In genomic region chr5:163874902-163875301, GRCh38 we compare ENCODE assay signal across 8 cellular contexts.
DNase-seq lines count a peak whose midpoint lies in the region; TF ChIP-seq lines count a peak whose summit lies in the region.
"Not testable (repeated sequence)": the region's sequence is repeated elsewhere in the genome, so short reads cannot be mapped to it uniquely, and the experiment has no call there.

No MANE protein-coding gene starts in this region.

- not testable (repeated sequence) for H3K4me3 ChIP-seq in brain microvascular endothelial cell (ENCODE audit: low read depth, low read length); choroid plexus epithelial cell (ENCODE audit: low read depth, low read length)

- DNase-seq in H4 (ENCODE audit: low spot score) (peak; percentile 30), M059J (ENCODE audit: low read depth) (peak; percentile 34), RPMI7951 (ENCODE audit: low read depth) (peak; percentile 2), amniotic epithelial cell (ENCODE audit: low read depth) (peak; percentile 67), brain microvascular endothelial cell (peak; percentile 2), choroid plexus epithelial cell (ENCODE audit: low read depth) (peak; percentile 48), iris pigment epithelial cell (ENCODE audit: low read depth) (peak; percentile 73), non-pigmented ciliary epithelial cell (ENCODE audit: low read depth) (peak; percentile 20)

- not testable (repeated sequence) for H3K27me3 ChIP-seq in brain microvascular endothelial cell (replicated peaks)

- in situ Hi-C loops in brain microvascular endothelial cell (cut with HindIII; ENCODE audit: low pct_ligation_motif_present, low sequenced_read_pairs), result not testable (repeated sequence)

- H3K27ac ChIP-seq in brain microvascular endothelial cell, result not testable (repeated sequence)

- not testable (repeated sequence) for H3K36me3 ChIP-seq in brain microvascular endothelial cell (replicated peaks)

- TF ChIP-seq CTCF in brain microvascular endothelial cell (IDR thresholded peaks at IDR 0.05; ENCODE audit: low read depth, low read length, missing control alignments); choroid plexus epithelial cell (conservative IDR thresholded peaks at IDR 0.05; ENCODE audit: low read depth, low read length): not testable (repeated sequence)

Comparison
In these comparisons a context has a peak if more than half of its experiments do, and no peak if none do; other contexts are left out.
1. DNase-seq: peak in every context shown above with its lines; median percentile 73 in iris pigment epithelial cell; 67 in amniotic epithelial cell; 48 in choroid plexus epithelial cell; 34 in M059J; 30 in H4; 20 in non-pigmented ciliary epithelial cell; 2 in RPMI7951; 2 in brain microvascular endothelial cell.